8 cellular contexts compared by ENCODE assay signal in genomic region chr19:40624369-40625153, GRCh38. TPM values are rescaled to one million over a fixed set of nuclear protein-coding genes. Genes with fewer than 3 reads are reported as not detected.
DNase-seq lines count a peak whose midpoint lies in the region; ATAC-seq, FAIRE-seq and TF ChIP-seq lines count a peak whose summit lies in the region.
"Not testable (repeated sequence)": the region's sequence is repeated elsewhere in the genome, so short reads cannot be mapped to it uniquely, and the experiment has no call there.

No MANE protein-coding gene starts in this region.

- TF ChIP-seq RAD21 in H1 (IDR thresholded peaks at IDR 0.05 in 1 of 2, conservative IDR thresholded peaks at IDR 0.05 in 1 of 2; ENCODE audit: low read depth in 2 of 2, low read length in 2 of 2): not testable (repeated sequence)

- H2AFZ ChIP-seq in PC-3 (ENCODE audit: low read length); H1 (ENCODE audit: low read length); mesenchymal stem cell (ENCODE audit: low read depth, low read length); trophoblast cell (ENCODE audit: insufficient read depth, low read length, poor library complexity): not testable (repeated sequence)

- 83% methylated on average over 14 of the region's 14 CpGs; no CpG with 5 or more reads in 1 of the 2 experiments for WGBS in H1 (ENCODE audit: extremely low coverage in 1 of 2, insufficient coverage in 1 of 2, insufficient read length in 1 of 2, insufficient replicate concordance in 2 of 2, low coverage in 1 of 2, low lambda C conversion rate in 2 of 2, missing lambda C conversion rate in 1 of 2), 2 experiments
- WGBS in mesenchymal stem cell: 84% methylated on average over 11 of the region's 14 CpGs
- WGBS in trophoblast cell (ENCODE audit: extremely low coverage, insufficient coverage, insufficient read length): no CpG with 5 or more reads among the region's 14 CpGs

- 0 out of 2 replicates have a peak overlapping the region, but pooled peaks have one; percentile 67 for H3K4me2 ChIP-seq in PC-3 (ENCODE audit: low read length)
- peak overlapping the region; percentile 54 to 81; a peak in 2 of 4 replicates for H3K4me2 ChIP-seq in H1 (ENCODE audit: insufficient read depth in 1 of 2, low read depth in 2 of 2, low read length in 2 of 2)
- H3K4me2 ChIP-seq in mesenchymal stem cell (ENCODE audit: low read length, poor library complexity, severe bottlenecking): peak overlapping the region; percentile 65
- H3K4me2 ChIP-seq in trophoblast cell (ENCODE audit: low read length): not testable (repeated sequence)

- H4K8ac ChIP-seq in H1 (ENCODE audit: extremely low read depth, insufficient read depth, low read length); mesenchymal stem cell (ENCODE audit: low read length); trophoblast cell (ENCODE audit: low read depth, low read length): not testable (repeated sequence)

- H3K18ac ChIP-seq in H1 (ENCODE audit: extremely low read depth, low read length); mesenchymal stem cell (ENCODE audit: low read depth in 1 of 2, low read length in 2 of 2); trophoblast cell (ENCODE audit: low read length): not testable (repeated sequence)

- not testable (repeated sequence) for H3K14ac ChIP-seq in H1 (ENCODE audit: insufficient read length); mesenchymal stem cell (ENCODE audit: low read length in 2 of 2); trophoblast cell (ENCODE audit: low read length)

- not testable (repeated sequence) for H3K4me3 ChIP-seq in CD8-positive, alpha-beta T cell (ENCODE audit: low read depth, low read length); PC-3 (ENCODE audit: low read length); H1 (ENCODE audit: extremely low read depth in 1 of 4, insufficient read depth in 2 of 4, low read depth in 3 of 4, low read length in 4 of 4); mesenchymal stem cell (ENCODE audit: insufficient read depth in 1 of 2, low read depth in 1 of 2, low read length in 2 of 2); trophoblast cell (ENCODE audit: low read depth, low read length)

- not testable (repeated sequence) for ATAC-seq in CD8-positive, alpha-beta T cell; PC-3; WTC11; activated naive CD8-positive, alpha-beta T cell treated with anti-CD3 and anti-CD28 coated beads, Interleukin-2, amount 50 U/mL, for 24 hours

- intact Hi-C loops in CD8-positive, alpha-beta T cell (cut with DNase I, micrococcal nuclease); PC-3 (cut with micrococcal nuclease); activated T-helper 1 cell treated with anti-CD3 and anti-CD28 coated beads, Interleukin-12 subunit alpha, Interleukin-12 subunit beta, Interleukin-2, Interleukin-4 antibody, amounts not matched to agents 30 ng/mL and 10 ng/mL and 1 ng/mL, durations not matched to agents 14 hours and 24 hours and 36 hours (cut with micrococcal nuclease): not testable (repeated sequence)

- H3K27me3 ChIP-seq in CD8-positive, alpha-beta T cell (ENCODE audit: insufficient read depth, low read length); PC-3 (ENCODE audit: low read length); H1 (replicated peaks in 1 of 4; ENCODE audit: control insufficient read depth in 3 of 4, extremely low read depth in 1 of 4, insufficient read depth in 3 of 4, low read length in 3 of 4); mesenchymal stem cell (ENCODE audit: control insufficient read depth in 1 of 2, insufficient read depth in 1 of 2, low read length in 2 of 2); trophoblast cell (ENCODE audit: insufficient read depth, low read length): not testable (repeated sequence)

- not testable (repeated sequence) for H4K91ac ChIP-seq in H1 (replicated peaks; ENCODE audit: insufficient read length, low read length); mesenchymal stem cell (ENCODE audit: low read length); trophoblast cell (ENCODE audit: low read depth, low read length)

- not testable (repeated sequence) for H4K5ac ChIP-seq in H1 (ENCODE audit: insufficient read length, low read depth, low read length)

- not testable (repeated sequence) for H3K4me1 ChIP-seq in CD8-positive, alpha-beta T cell (ENCODE audit: insufficient read depth, low read length); PC-3 (ENCODE audit: insufficient read depth, low read length)
- H3K4me1 ChIP-seq in H1 (replicated peaks in 1 of 4; ENCODE audit: control insufficient read depth in 3 of 4, insufficient read depth in 4 of 4, low read length in 3 of 4) (peaks cover 0 to 18% (median 8%) of the 10 kb centered on the region in 4 experiments; a peak in 6 of 7 replicates), mesenchymal stem cell (ENCODE audit: control insufficient read depth, insufficient read depth, low read depth, low read length) (peaks cover 20% of the 10 kb centered on the region), trophoblast cell (ENCODE audit: control insufficient read depth in 1 of 2, insufficient read depth in 2 of 2, low read length in 2 of 2) (peaks cover 20 to 36% of the 10 kb centered on the region in 2 experiments)

- H2BK120ac ChIP-seq in H1 (replicated peaks; ENCODE audit: low read depth, low read length); mesenchymal stem cell (ENCODE audit: low read depth, low read length); trophoblast cell (ENCODE audit: insufficient read depth, low read length, poor library complexity): not testable (repeated sequence)

- H3K4me1 Mint-ChIP-seq in CD8-positive, alpha-beta T cell (ENCODE audit: low read depth): not testable (repeated sequence)
- peaks cover 19% of the 10 kb centered on the region for H3K4me1 Mint-ChIP-seq in WTC11
- H3K4me1 Mint-ChIP-seq in activated T-helper 1 cell treated with anti-CD3 and anti-CD28 coated beads, Interleukin-12 subunit alpha, Interleukin-12 subunit beta, Interleukin-2, Interleukin-4 antibody, amounts not matched to agents 30 ng/mL and 10 ng/mL and 1 ng/mL, durations not matched to agents 14 hours and 24 hours and 36 hours (ENCODE audit: low read depth): peaks cover 24% of the 10 kb centered on the region
- peaks cover 19% of the 10 kb centered on the region for H3K4me1 Mint-ChIP-seq in activated naive CD8-positive, alpha-beta T cell treated with anti-CD3 and anti-CD28 coated beads, Interleukin-2, amount 50 U/mL, for 24 hours

- BruUV-seq in PC-3 (replicated peaks; lab: Mats Ljungman, UMichigan): not testable (repeated sequence)

- not testable (repeated sequence) for H3K27me3 Mint-ChIP-seq in CD8-positive, alpha-beta T cell (ENCODE audit: low read depth); WTC11 (ENCODE audit: low read depth); activated T-helper 1 cell treated with anti-CD3 and anti-CD28 coated beads, Interleukin-12 subunit alpha, Interleukin-12 subunit beta, Interleukin-2, Interleukin-4 antibody, amounts not matched to agents 30 ng/mL and 10 ng/mL and 1 ng/mL, durations not matched to agents 14 hours and 24 hours and 36 hours (ENCODE audit: insufficient read depth); activated naive CD8-positive, alpha-beta T cell treated with anti-CD3 and anti-CD28 coated beads, Interleukin-2, amount 50 U/mL, for 24 hours

- H3K4me3 Mint-ChIP-seq in CD8-positive, alpha-beta T cell; WTC11; activated T-helper 1 cell treated with anti-CD3 and anti-CD28 coated beads, Interleukin-12 subunit alpha, Interleukin-12 subunit beta, Interleukin-2, Interleukin-4 antibody, amounts not matched to agents 30 ng/mL and 10 ng/mL and 1 ng/mL, durations not matched to agents 14 hours and 24 hours and 36 hours; activated naive CD8-positive, alpha-beta T cell treated with anti-CD3 and anti-CD28 coated beads, Interleukin-2, amount 50 U/mL, for 24 hours: not testable (repeated sequence)

- FAIRE-seq in H1 (lab: Jason Lieb, UNC): not testable (repeated sequence)

- H2BK20ac ChIP-seq in H1 (ENCODE audit: low read length): not testable (repeated sequence)

- not testable (repeated sequence) for H3K9me3 ChIP-seq in CD8-positive, alpha-beta T cell (ENCODE audit: low read length); PC-3 (ENCODE audit: low read length); H1 (ENCODE audit: insufficient read depth in 2 of 2, low read depth in 1 of 2, low read length in 1 of 2); mesenchymal stem cell (ENCODE audit: control insufficient read depth, low read length); trophoblast cell (ENCODE audit: insufficient read depth, low read depth, low read length)

- TF ChIP-seq POLR2A in H1 (IDR thresholded peaks at IDR 0.05; ENCODE audit: control extremely low read depth in 1 of 2, low read depth in 2 of 2, low read length in 2 of 2): not testable (repeated sequence)

- H3K79me2 ChIP-seq in PC-3 (ENCODE audit: low read length); H1 (ENCODE audit: control insufficient read depth in 1 of 2, insufficient read depth in 2 of 2, low read length in 2 of 2); trophoblast cell (ENCODE audit: control insufficient read depth, insufficient read depth, low read length, poor library complexity): not testable (repeated sequence)

- H2BK15ac ChIP-seq in H1 (ENCODE audit: low read length); mesenchymal stem cell (ENCODE audit: low read depth, poor library complexity, severe bottlenecking): not testable (repeated sequence)

- not testable (repeated sequence) for H3K79me1 ChIP-seq in H1 (ENCODE audit: low read depth, low read length); mesenchymal stem cell (replicated peaks; ENCODE audit: low read length, poor library complexity, severe bottlenecking)
- peaks cover 19% of the 10 kb centered on the region for H3K79me1 ChIP-seq in trophoblast cell (ENCODE audit: low read length)

- not testable (repeated sequence) for H2BK12ac ChIP-seq in H1 (ENCODE audit: low read depth, low read length); mesenchymal stem cell (ENCODE audit: low read length in 2 of 2); trophoblast cell (ENCODE audit: low read length)

- POLR2A ChIA-PET in CD8-positive, alpha-beta T cell (lab: Charles Lee): interaction anchor here (1.8 kb wide), 1 partner anchor 14 kb away, joined by 5 read pairs; no protein-coding TSS in a partner anchor
- POLR2A ChIA-PET in PC-3 (lab: Charles Lee; ENCODE audit: unreplicated experiment): not testable (repeated sequence)
- POLR2A ChIA-PET in WTC11 (lab: Charles Lee): interaction anchor here (1.2 to 1.6 kb wide), 2 partner anchors 11 to 137 kb away, joined by 3 to 8 read pairs; no protein-coding TSS in a partner anchor
- POLR2A ChIA-PET in H1 (lab: Charles Lee; ENCODE audit: partially characterized antibody): interaction anchor here (1.0 to 2.3 kb wide), 5 partner anchors 9 to 34 kb away, joined by 3 to 14 read pairs (median 7); no protein-coding TSS in a partner anchor

- H3K9me3 Mint-ChIP-seq in CD8-positive, alpha-beta T cell; WTC11; activated T-helper 1 cell treated with anti-CD3 and anti-CD28 coated beads, Interleukin-12 subunit alpha, Interleukin-12 subunit beta, Interleukin-2, Interleukin-4 antibody, amounts not matched to agents 30 ng/mL and 10 ng/mL and 1 ng/mL, durations not matched to agents 14 hours and 24 hours and 36 hours; activated naive CD8-positive, alpha-beta T cell treated with anti-CD3 and anti-CD28 coated beads, Interleukin-2, amount 50 U/mL, for 24 hours: not testable (repeated sequence)

- CTCF ChIA-PET in CD8-positive, alpha-beta T cell (lab: Charles Lee): interaction anchor here (6.7 kb wide), 1 partner anchor 10 kb away, joined by 56 read pairs; no protein-coding TSS in a partner anchor
- CTCF ChIA-PET in PC-3 (lab: Charles Lee): not testable (repeated sequence)
- CTCF ChIA-PET in WTC11 (lab: Charles Lee): interaction anchor here (0.9 to 3.9 kb wide), 11 partner anchors 10 to 181 kb away, joined by 3 to 50 read pairs (median 5); partner anchors contain the start of genes BLVRB and LTBP4
- CTCF ChIA-PET in H1 (lab: Charles Lee; ENCODE audit: partially characterized antibody): interaction anchor here (1.0 to 5.3 kb wide), 3 partner anchors 10 to 22 kb away, joined by 3 to 51 read pairs (median 4); no protein-coding TSS in a partner anchor

- H3K9ac ChIP-seq in PC-3 (ENCODE audit: low read length); H1 (replicated peaks in 1 of 4; ENCODE audit: extremely low read depth in 1 of 4, low read depth in 3 of 4, low read length in 3 of 4); mesenchymal stem cell (ENCODE audit: low read length); trophoblast cell (ENCODE audit: low read length): not testable (repeated sequence)

- H2AK5ac ChIP-seq in H1 (ENCODE audit: low read depth, low read length); mesenchymal stem cell (ENCODE audit: low read length, severe bottlenecking); trophoblast cell (ENCODE audit: low read length): not testable (repeated sequence)

- not testable (repeated sequence) for DNase-seq in CD8-positive, alpha-beta T cell; PC-3; WTC11 (ENCODE audit: low spot score); activated T-helper 1 cell treated with anti-CD3 and anti-CD28 coated beads, Interleukin-12 subunit alpha, Interleukin-12 subunit beta, Interleukin-2, Interleukin-4 antibody, amounts not matched to agents 30 ng/mL and 10 ng/mL and 1 ng/mL, durations not matched to agents 14 hours and 24 hours and 36 hours (ENCODE audit: low spot score); activated naive CD8-positive, alpha-beta T cell treated with anti-CD3 and anti-CD28 coated beads, Interleukin-2, amount 50 U/mL, for 24 hours; H1 (ENCODE audit: low read depth in 1 of 2, low spot score in 2 of 2); mesenchymal stem cell; trophoblast cell

- not testable (repeated sequence) for H3K23me2 ChIP-seq in H1 (ENCODE audit: low read depth, low read length)

- H3K27ac Mint-ChIP-seq in CD8-positive, alpha-beta T cell: peak overlapping the region; percentile 18
- H3K27ac Mint-ChIP-seq in WTC11: peak overlapping the region; percentile 93
- H3K27ac Mint-ChIP-seq in activated T-helper 1 cell treated with anti-CD3 and anti-CD28 coated beads, Interleukin-12 subunit alpha, Interleukin-12 subunit beta, Interleukin-2, Interleukin-4 antibody, amounts not matched to agents 30 ng/mL and 10 ng/mL and 1 ng/mL, durations not matched to agents 14 hours and 24 hours and 36 hours: peak overlapping the region; percentile 29
- H3K27ac Mint-ChIP-seq in activated naive CD8-positive, alpha-beta T cell treated with anti-CD3 and anti-CD28 coated beads, Interleukin-2, amount 50 U/mL, for 24 hours: peak overlapping the region; percentile 7

- TF ChIP-seq CTCF in CD8-positive, alpha-beta T cell (IDR thresholded peaks at IDR 0.05); PC-3 (conservative IDR thresholded peaks at IDR 0.05; ENCODE audit: low read depth, low read length); WTC11 (IDR thresholded peaks at IDR 0.05); H1 (IDR thresholded peaks at IDR 0.05; ENCODE audit: control extremely low read depth in 1 of 3, insufficient read depth in 1 of 3, low read depth in 1 of 3, low read length in 3 of 3): not testable (repeated sequence)

- not testable (repeated sequence) for H3K27ac ChIP-seq in CD8-positive, alpha-beta T cell (ENCODE audit: low read depth, low read length); PC-3 (ENCODE audit: low read length); H1 (ENCODE audit: low read depth, low read length)
- H3K27ac ChIP-seq in mesenchymal stem cell (ENCODE audit: low read length, poor library complexity, severe bottlenecking): peak overlapping the region; percentile 73
- peak overlapping the region; percentile 92 for H3K27ac ChIP-seq in trophoblast cell (ENCODE audit: low read depth, low read length)

- H4K12ac ChIP-seq in trophoblast cell (ENCODE audit: low read depth, low read length): not testable (repeated sequence)

- not testable (repeated sequence) for H3F3A ChIP-seq in PC-3 (ENCODE audit: low read length, unreplicated experiment)

- H3K23ac ChIP-seq in H1 (ENCODE audit: insufficient read length); mesenchymal stem cell (ENCODE audit: low read length in 2 of 2); trophoblast cell (ENCODE audit: low read length): not testable (repeated sequence)

- H3K36me3 ChIP-seq in CD8-positive, alpha-beta T cell (ENCODE audit: insufficient read depth, low read length); PC-3 (ENCODE audit: low read depth, low read length): not testable (repeated sequence)
- H3K36me3 ChIP-seq in H1 (ENCODE audit: control insufficient read depth in 2 of 4, insufficient read depth in 4 of 4, low read length in 3 of 4) (peaks cover 5 to 37% (median 15%) of the 10 kb centered on the region in 4 experiments; a peak in 7 of 8 replicates), mesenchymal stem cell (ENCODE audit: control insufficient read depth in 1 of 2, insufficient read depth in 2 of 2, low read depth in 1 of 2, low read length in 2 of 2) (peaks cover 37 to 55% of the 10 kb centered on the region in 2 experiments), trophoblast cell (ENCODE audit: control insufficient read depth in 1 of 2, insufficient read depth in 2 of 2, low read length in 2 of 2) (peaks cover 52 to 55% of the 10 kb centered on the region in 2 experiments)

- TF ChIP-seq EP300 in H1 (IDR thresholded peaks at IDR 0.05; ENCODE audit: borderline replicate concordance in 1 of 2, low read depth in 2 of 2, low read length in 2 of 2): not testable (repeated sequence)

- H4K20me1 ChIP-seq in PC-3 (ENCODE audit: low read length); H1 (replicated peaks in 1 of 2; ENCODE audit: control insufficient read depth in 1 of 2, insufficient read depth in 2 of 2, low read length in 2 of 2): not testable (repeated sequence)

- not testable (repeated sequence) for H3K9me2 ChIP-seq in PC-3 (replicated peaks; ENCODE audit: low read length)

- H3K4ac ChIP-seq in H1 (replicated peaks; ENCODE audit: insufficient read length, low read depth, low read length); mesenchymal stem cell (ENCODE audit: low read depth in 1 of 2, low read length in 2 of 2); trophoblast cell (ENCODE audit: low read depth, low read length): not testable (repeated sequence)

- peaks cover 57% of the 10 kb centered on the region for H3K36me3 Mint-ChIP-seq in CD8-positive, alpha-beta T cell
- H3K36me3 Mint-ChIP-seq in WTC11: peaks cover 35% of the 10 kb centered on the region
- H3K36me3 Mint-ChIP-seq in activated T-helper 1 cell treated with anti-CD3 and anti-CD28 coated beads, Interleukin-12 subunit alpha, Interleukin-12 subunit beta, Interleukin-2, Interleukin-4 antibody, amounts not matched to agents 30 ng/mL and 10 ng/mL and 1 ng/mL, durations not matched to agents 14 hours and 24 hours and 36 hours (ENCODE audit: low read depth): peaks cover 39% of the 10 kb centered on the region
- H3K36me3 Mint-ChIP-seq in activated naive CD8-positive, alpha-beta T cell treated with anti-CD3 and anti-CD28 coated beads, Interleukin-2, amount 50 U/mL, for 24 hours (ENCODE audit: low read depth): peaks cover 33% of the 10 kb centered on the region

- H3K56ac ChIP-seq in H1 (replicated peaks; ENCODE audit: insufficient read length, low read depth, low read length): not testable (repeated sequence)

- H2BK5ac ChIP-seq in H1 (ENCODE audit: low read depth, low read length): peak overlapping the region; percentile 61; the same call in 1 of the 2 replicates
- not testable (repeated sequence) for H2BK5ac ChIP-seq in mesenchymal stem cell (ENCODE audit: low read depth, low read length, poor library complexity, severe bottlenecking); trophoblast cell (ENCODE audit: low read depth, low read length, poor library complexity)

RNA-seq across cellular contexts. Expression of gene LTBP4, which starts 23.4 kb away (rescaled TPM):
- 100 to 1,000 TPM in 1 of 2 experiments, 10 to 100 TPM in 1; 86.0 to 107 TPM for total RNA-seq in CD8-positive, alpha-beta T cell
- 8.9 and 16.7 TPM in 2 replicates for total RNA-seq in PC-3 (2014; rRNA removed)
- total RNA-seq in WTC11 (2021): 125 to 168 TPM (median 166 TPM) in 3 replicates
- 107 and 116 TPM in 2 replicates for total RNA-seq in activated T-helper 1 cell treated with anti-CD3 and anti-CD28 coated beads, Interleukin-12 subunit alpha, Interleukin-12 subunit beta, Interleukin-2, Interleukin-4 antibody, amounts not matched to agents 30 ng/mL and 10 ng/mL and 1 ng/mL, durations not matched to agents 14 hours and 24 hours and 36 hours
- 75.3 and 77.1 TPM in 2 replicates for total RNA-seq in H1 (2021; fragmentation: NEBNext Ultra II Directional; extraction: Animal tissue kit (Norgen Biotek cat#: 25700))
- 54.5 and 111 TPM in 2 replicates for polyA plus RNA-seq in H1 (2011; rRNA removed)
- 68.6 TPM for polyA plus RNA-seq in H1 (2011; cell fraction: cytosol; rRNA removed)
- polyA plus RNA-seq in H1 (2011; cell fraction: nucleus; rRNA removed): 270 TPM
- polyA plus RNA-seq in H1 (2012, experiment 1 of 2): 51.9 to 154 TPM (median 115 TPM) in 4 replicates
- polyA plus RNA-seq in H1 (2012, experiment 2 of 2): 94.0 TPM
- polyA plus RNA-seq in H1 (2013, experiment 1 of 2): 67.1 TPM
- polyA plus RNA-seq in H1 (2013, experiment 2 of 2): 56.9 TPM
- polyA minus RNA-seq in H1 (2011; rRNA and poly(A)+ RNA removed): 21.2 and 23.9 TPM in 2 replicates
- 61.7 TPM for polyA minus RNA-seq in H1 (2011; cell fraction: cytosol; rRNA and poly(A)+ RNA removed)
- polyA minus RNA-seq in H1 (2011; cell fraction: nucleus; rRNA and poly(A)+ RNA removed): 58.2 TPM
- 122 TPM for polyA plus RNA-seq in mesenchymal stem cell (2013, experiment 1 of 2)
- polyA plus RNA-seq in mesenchymal stem cell (2013, experiment 2 of 2): 113 TPM
- polyA plus RNA-seq in trophoblast cell (2013): 93.8 and 98.4 TPM in 2 replicates

RNA-seq across cellular contexts. Expression of gene SHKBP1, which starts 47.9 kb away (rescaled TPM):
- total RNA-seq in CD8-positive, alpha-beta T cell: 10 to 100 TPM; 93.8 to 95.3 TPM
- 43.0 and 63.2 TPM in 2 replicates for total RNA-seq in PC-3 (2014; rRNA removed)
- 71.7 to 82.1 TPM (median 76.9 TPM) in 3 replicates for total RNA-seq in WTC11 (2021)
- total RNA-seq in activated T-helper 1 cell treated with anti-CD3 and anti-CD28 coated beads, Interleukin-12 subunit alpha, Interleukin-12 subunit beta, Interleukin-2, Interleukin-4 antibody, amounts not matched to agents 30 ng/mL and 10 ng/mL and 1 ng/mL, durations not matched to agents 14 hours and 24 hours and 36 hours: 102 and 113 TPM in 2 replicates
- total RNA-seq in H1 (2021; fragmentation: NEBNext Ultra II Directional; extraction: Animal tissue kit (Norgen Biotek cat#: 25700)): 72.8 and 74.6 TPM in 2 replicates
- 98.8 and 158 TPM in 2 replicates for polyA plus RNA-seq in H1 (2011; rRNA removed)
- 81.1 TPM for polyA plus RNA-seq in H1 (2011; cell fraction: cytosol; rRNA removed)
- polyA plus RNA-seq in H1 (2011; cell fraction: nucleus; rRNA removed): 207 TPM
- 79.8 to 106 TPM (median 102 TPM) in 4 replicates for polyA plus RNA-seq in H1 (2012, experiment 1 of 2)
- 95.8 TPM for polyA plus RNA-seq in H1 (2012, experiment 2 of 2)
- 79.2 TPM for polyA plus RNA-seq in H1 (2013, experiment 1 of 2)
- polyA plus RNA-seq in H1 (2013, experiment 2 of 2): 73.3 TPM
- 44.1 and 59.2 TPM in 2 replicates for polyA minus RNA-seq in H1 (2011; rRNA and poly(A)+ RNA removed)
- 83.1 TPM for polyA minus RNA-seq in H1 (2011; cell fraction: cytosol; rRNA and poly(A)+ RNA removed)
- 68.1 TPM for polyA minus RNA-seq in H1 (2011; cell fraction: nucleus; rRNA and poly(A)+ RNA removed)
- polyA plus RNA-seq in mesenchymal stem cell (2013, experiment 1 of 2): 112 TPM
- polyA plus RNA-seq in mesenchymal stem cell (2013, experiment 2 of 2): 108 TPM
- 86.0 and 94.0 TPM in 2 replicates for polyA plus RNA-seq in trophoblast cell (2013)

Comparison
In these comparisons a context has a peak if more than half of its experiments do, and no peak if none do; other contexts are left out.
1. H3K27ac Mint-ChIP-seq: peak in every context shown above with its lines; median percentile 93 in WTC11; 29 in activated T-helper 1 cell treated with anti-CD3 and anti-CD28 coated beads, Interleukin-12 subunit alpha, Interleukin-12 subunit beta, Interleukin-2, Interleukin-4 antibody, amounts not matched to agents 30 ng/mL and 10 ng/mL and 1 ng/mL, durations not matched to agents 14 hours and 24 hours and 36 hours; 18 in CD8-positive, alpha-beta T cell; 7 in activated naive CD8-positive, alpha-beta T cell treated with anti-CD3 and anti-CD28 coated beads, Interleukin-2, amount 50 U/mL, for 24 hours.